ENCODE assay signal across 18 cellular contexts in genomic region chr5:158162026-158162425, GRCh38.
"Had no signal": no experiment of that assay in that cellular context is flagged by ENCODE, and none has a peak within 500 bp of the region (broad histone marks: within the 10 kb centered on the region; RNA-seq: fewer than 3 reads in every experiment).

No MANE protein-coding gene starts in this region.

- H3K36me3 ChIP-seq: heart left ventricle, prostate gland, right lobe of liver, spleen, stomach had no signal

- H3K27ac ChIP-seq: coronary artery, heart left ventricle, parathyroid adenoma, prostate gland, right lobe of liver, spleen, stomach had no signal

- H3K27me3 ChIP-seq: right lobe of liver had no signal

- H3K27ac Mint-ChIP-seq: mesothelial cell of epicardium; natural killer cell treated with Interleukin-12 subunit alpha and Interleukin-12 subunit beta and Interleukin-15 and Interleukin-18, amount 100 ng/mL, for 72 hours; stimulated activated naive B cell treated with anti-CD40 and anti-IgM and Interleukin-4, amounts not matched to agents 10 μg/mL and 1 μg/mL and 100 μg/mL, for 72 hours; type B pancreatic cell had no signal

- H3K4me3 ChIP-seq: coronary artery, heart left ventricle, prostate gland, right lobe of liver, spleen, stomach had no signal

- ATAC-seq: heart left ventricle; natural killer cell treated with Interleukin-12 subunit alpha and Interleukin-12 subunit beta and Interleukin-15 and Interleukin-18, amount 100 ng/mL, for 72 hours; right lobe of liver; stimulated activated naive B cell treated with anti-CD40 and anti-IgM and Interleukin-4, amounts not matched to agents 10 μg/mL and 1 μg/mL and 100 μg/mL, for 72 hours had no signal

- DNase-seq: effector CD4-positive, alpha-beta T cell; foreskin melanocyte; heart left ventricle; hippocampal formation; occipital lobe; right lobe of liver; spleen; stimulated activated CD4-positive, alpha-beta T cell treated with anti-CD3 and anti-CD28 coated beads, Interleukin-15, amount 100 ng/mL, for 24 hours; stimulated activated CD4-positive, alpha-beta T cell treated with anti-CD3 and anti-CD28 coated beads, Interleukin-1b, Interleukin-23, amount 100 ng/mL, for 48 hours; stimulated activated CD4-positive, alpha-beta T cell treated with anti-CD3 and anti-CD28 coated beads, Interleukin-4, amount 100 ng/mL, for 24 hours; stimulated activated naive B cell treated with anti-CD40 and anti-IgM and Interleukin-4, amounts not matched to agents 10 μg/mL and 1 μg/mL and 100 μg/mL, for 72 hours; stomach had no signal

- H3K9me3 Mint-ChIP-seq: mesothelial cell of epicardium; natural killer cell treated with Interleukin-12 subunit alpha and Interleukin-12 subunit beta and Interleukin-15 and Interleukin-18, amount 100 ng/mL, for 72 hours; stimulated activated naive B cell treated with anti-CD40 and anti-IgM and Interleukin-4, amounts not matched to agents 10 μg/mL and 1 μg/mL and 100 μg/mL, for 72 hours; type B pancreatic cell had no signal

- H3K9me3 ChIP-seq: heart left ventricle, prostate gland, right lobe of liver, spleen, stomach had no signal

- H3K4me1 ChIP-seq: heart left ventricle, parathyroid adenoma, prostate gland, right lobe of liver, spleen, stomach had no signal

- H3K4me3 Mint-ChIP-seq: mesothelial cell of epicardium; natural killer cell treated with Interleukin-12 subunit alpha and Interleukin-12 subunit beta and Interleukin-15 and Interleukin-18, amount 100 ng/mL, for 72 hours; stimulated activated naive B cell treated with anti-CD40 and anti-IgM and Interleukin-4, amounts not matched to agents 10 μg/mL and 1 μg/mL and 100 μg/mL, for 72 hours; type B pancreatic cell had no signal
